ENCODE assay signal across 1 cellular context in the genomic region with DNA sequence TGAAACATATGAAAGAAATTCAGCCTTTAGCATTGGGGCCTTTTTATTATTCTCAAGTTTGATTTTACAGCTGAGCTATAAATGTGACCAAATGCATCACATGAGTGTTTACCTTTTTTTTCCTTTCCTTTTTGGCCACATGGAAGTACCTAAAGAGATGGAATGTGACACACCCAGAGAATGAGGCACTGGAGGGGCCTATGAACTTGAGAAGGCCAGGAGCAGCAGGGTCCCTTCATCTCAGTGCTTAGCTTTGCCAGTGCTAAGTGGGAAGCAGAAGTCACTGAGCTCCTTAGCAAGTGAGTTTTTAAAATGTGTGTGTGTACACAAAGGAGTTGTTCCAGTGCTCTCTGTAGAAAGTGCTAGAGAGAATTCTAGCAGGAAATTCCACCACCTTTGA.
TF ChIP-seq lines count a peak whose summit lies in the region.

No MANE protein-coding gene starts in this region.

TF ChIP-seq in GM12878, 131 proteins besides CTCF, POLR2A, EP300 and RAD21 (continued from another document):
- TF ChIP-seq ELK1 (IDR thresholded peaks at IDR 0.05; ENCODE audit: low read depth, low read length), result no peak
- no peak for TF ChIP-seq KDM1A (IDR thresholded peaks at IDR 0.05; ENCODE audit: borderline replicate concordance)
- no peak for TF ChIP-seq NBN (IDR thresholded peaks at IDR 0.05)
- TF ChIP-seq IKZF2 (IDR thresholded peaks at IDR 0.05), result no peak
- no peak for TF ChIP-seq SPI1 (IDR thresholded peaks at IDR 0.05; ENCODE audit: borderline replicate concordance, insufficient read depth, low read depth, low read length)
- no peak for TF ChIP-seq CBX5 (IDR thresholded peaks at IDR 0.05; ENCODE audit: low read depth)
- no peak for TF ChIP-seq JUND (IDR thresholded peaks at IDR 0.05; ENCODE audit: low read depth, low read length)
- no peak for TF ChIP-seq NR2C1 (IDR thresholded peaks at IDR 0.05)
- TF ChIP-seq RELB (IDR thresholded peaks at IDR 0.05; ENCODE audit: low read depth), result no peak
- no peak for TF ChIP-seq ZNF207 (IDR thresholded peaks at IDR 0.05; ENCODE audit: borderline replicate concordance)
- TF ChIP-seq CREM (IDR thresholded peaks at IDR 0.05; ENCODE audit: low read depth), result no peak
- TF ChIP-seq, protein P1, sequence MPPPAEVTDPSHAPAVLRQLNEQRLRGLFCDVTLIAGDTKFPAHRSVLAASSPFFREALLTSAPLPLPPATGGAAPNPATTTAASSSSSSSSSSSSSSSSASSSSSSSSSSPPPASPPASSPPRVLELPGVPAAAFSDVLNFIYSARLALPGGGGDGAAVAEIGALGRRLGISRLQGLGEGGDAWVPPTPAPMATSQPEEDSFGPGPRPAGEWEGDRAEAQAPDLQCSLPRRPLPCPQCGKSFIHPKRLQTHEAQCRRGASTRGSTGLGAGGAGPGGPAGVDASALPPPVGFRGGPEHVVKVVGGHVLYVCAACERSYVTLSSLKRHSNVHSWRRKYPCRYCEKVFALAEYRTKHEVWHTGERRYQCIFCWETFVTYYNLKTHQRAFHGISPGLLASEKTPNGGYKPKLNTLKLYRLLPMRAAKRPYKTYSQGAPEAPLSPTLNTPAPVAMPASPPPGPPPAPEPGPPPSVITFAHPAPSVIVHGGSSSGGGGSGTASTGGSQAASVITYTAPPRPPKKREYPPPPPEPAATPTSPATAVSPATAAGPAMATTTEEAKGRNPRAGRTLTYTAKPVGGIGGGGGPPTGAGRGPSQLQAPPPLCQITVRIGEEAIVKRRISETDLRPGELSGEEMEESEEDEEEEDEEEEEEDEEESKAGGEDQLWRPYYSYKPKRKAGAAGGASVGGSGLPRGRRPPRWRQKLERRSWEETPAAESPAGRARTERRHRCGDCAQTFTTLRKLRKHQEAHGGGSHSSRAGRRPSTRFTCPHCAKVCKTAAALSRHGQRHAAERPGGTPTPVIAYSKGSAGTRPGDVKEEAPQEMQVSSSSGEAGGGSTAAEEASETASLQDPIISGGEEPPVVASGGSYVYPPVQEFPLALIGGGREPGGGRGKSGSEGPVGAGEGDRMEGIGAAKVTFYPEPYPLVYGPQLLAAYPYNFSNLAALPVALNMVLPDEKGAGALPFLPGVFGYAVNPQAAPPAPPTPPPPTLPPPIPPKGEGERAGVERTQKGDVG (CRISPR knock-in tag; IDR thresholded peaks at IDR 0.05), result no peak
